8 cellular contexts compared by ENCODE assay signal in genomic region chr15:85702321-85703230, GRCh38.
DNase-seq lines count a peak whose midpoint lies in the region; TF ChIP-seq lines count a peak whose summit lies in the region.

No MANE protein-coding gene starts in this region.

- no peaks in the 10 kb centered on the region for H3K9me3 ChIP-seq in thyroid gland

- TF ChIP-seq POLR2A in thyroid gland (IDR thresholded peaks at IDR 0.05), result no peak

- intact Hi-C loops in activated naive CD4-positive, alpha-beta T cell treated with anti-CD3 and anti-CD28 coated beads for 36 hours (cut with micrococcal nuclease), result loop anchor here (1.0 to 10.0 kb wide), 4 partner anchors 12 to 965 kb away; partner anchors contain the start of gene PDE8A
- intact Hi-C loops in activated CD4-positive, alpha-beta memory T cell treated with anti-CD3 and anti-CD28 coated beads for 36 hours (cut with micrococcal nuclease), result loop anchor here (1.0 to 10.0 kb wide), 7 partner anchors 34 to 942 kb away; partner anchors contain the start of gene PDE8A
- intact Hi-C loops in thyroid gland (cut with DNase I), result no loop called here

- H3K27ac Mint-ChIP-seq in activated naive CD4-positive, alpha-beta T cell treated with anti-CD3 and anti-CD28 coated beads for 36 hours, result peak overlapping the region; percentile 98
- peak overlapping the region; percentile 92 for H3K27ac Mint-ChIP-seq in activated CD4-positive, alpha-beta memory T cell treated with anti-CD3 and anti-CD28 coated beads for 36 hours
- peak overlapping the region; percentile 97 to 100 (median 98) for H3K27ac Mint-ChIP-seq in immature natural killer cell

- no peaks in the 10 kb centered on the region for H3K27me3 ChIP-seq in thyroid gland

- H3K27ac ChIP-seq in thyroid gland, result peak overlapping the region; percentile 97 to 100 (median 98)

- H3K4me1 Mint-ChIP-seq in activated naive CD4-positive, alpha-beta T cell treated with anti-CD3 and anti-CD28 coated beads for 36 hours (ENCODE audit: low read depth), result peaks cover 71% of the 10 kb centered on the region
- H3K4me1 Mint-ChIP-seq in activated CD4-positive, alpha-beta memory T cell treated with anti-CD3 and anti-CD28 coated beads for 36 hours (ENCODE audit: low read depth), result peaks cover 71% of the 10 kb centered on the region
- H3K4me1 Mint-ChIP-seq in immature natural killer cell, result peaks cover 80 to 84% of the 10 kb centered on the region in 2 donors

- H3K4me3 ChIP-seq in thyroid gland (replicated peaks in 1 of 3), result no peak overlapping the region

- peaks cover 54 to 55% of the 10 kb centered on the region in 2 donors for H3K4me1 ChIP-seq in thyroid gland

- DNase-seq in activated naive CD4-positive, alpha-beta T cell treated with anti-CD3 and anti-CD28 coated beads for 36 hours, result peak; percentile 56
- DNase-seq in activated naive CD4-positive, alpha-beta T cell treated with anti-CD3 and anti-CD28 coated beads, Interleukin-2, amount 50 U/mL, for 16 hours, result no peak
- peak; percentile 58 for DNase-seq in activated CD4-positive, alpha-beta memory T cell treated with anti-CD3 and anti-CD28 coated beads for 36 hours
- DNase-seq in immature natural killer cell (peak; percentile 71 to 75 (median 74)), thyroid gland (no peak), T-helper 9 cell (no peak), EL (no peak), germinal center (ENCODE audit: low spot score) (no peak)

- CTCF ChIA-PET in activated naive CD4-positive, alpha-beta T cell treated with anti-CD3 and anti-CD28 coated beads for 36 hours (lab: Charles Lee), result interaction anchor here (3.8 kb wide), 1 partner anchor 11 kb away, joined by 31 read pairs; no protein-coding TSS in a partner anchor
- CTCF ChIA-PET in activated CD4-positive, alpha-beta memory T cell treated with anti-CD3 and anti-CD28 coated beads for 36 hours (lab: Charles Lee), result interaction anchor here (1.0 to 4.2 kb wide), 7 partner anchors 8 to 120 kb away, joined by 3 to 42 read pairs (median 3); no protein-coding TSS in a partner anchor

- POLR2A ChIA-PET in activated CD4-positive, alpha-beta memory T cell treated with anti-CD3 and anti-CD28 coated beads for 36 hours (lab: Charles Lee), result interaction anchor here (0.6 to 6.8 kb wide), 13 partner anchors 8 to 161 kb away, joined by 3 to 133 read pairs (median 3); no protein-coding TSS in a partner anchor

- peaks cover 10% of the 10 kb centered on the region for H3K36me3 Mint-ChIP-seq in activated naive CD4-positive, alpha-beta T cell treated with anti-CD3 and anti-CD28 coated beads for 36 hours (ENCODE audit: low read depth)
- H3K36me3 Mint-ChIP-seq in activated CD4-positive, alpha-beta memory T cell treated with anti-CD3 and anti-CD28 coated beads for 36 hours, result peaks cover 23% of the 10 kb centered on the region
- peaks cover 11 to 23% (median 12%) of the 10 kb centered on the region in 3 donors for H3K36me3 Mint-ChIP-seq in immature natural killer cell

- no peaks in the 10 kb centered on the region for H3K27me3 Mint-ChIP-seq in activated naive CD4-positive, alpha-beta T cell treated with anti-CD3 and anti-CD28 coated beads for 36 hours (ENCODE audit: low read depth)
- H3K27me3 Mint-ChIP-seq in activated CD4-positive, alpha-beta memory T cell treated with anti-CD3 and anti-CD28 coated beads for 36 hours, result no peaks in the 10 kb centered on the region
- peaks cover 8 to 32% (median 8%) of the 10 kb centered on the region in 3 donors for H3K27me3 Mint-ChIP-seq in immature natural killer cell (ENCODE audit: low read depth in 3 of 3)

- H3K36me3 ChIP-seq in thyroid gland, result no peaks in the 10 kb centered on the region

- no peak for TF ChIP-seq CTCF in thyroid gland (IDR thresholded peaks at IDR 0.05)

- H3K9me3 Mint-ChIP-seq in activated naive CD4-positive, alpha-beta T cell treated with anti-CD3 and anti-CD28 coated beads for 36 hours, result no peaks in the 10 kb centered on the region
- no peaks in the 10 kb centered on the region for H3K9me3 Mint-ChIP-seq in activated CD4-positive, alpha-beta memory T cell treated with anti-CD3 and anti-CD28 coated beads for 36 hours
- H3K9me3 Mint-ChIP-seq in immature natural killer cell, result no peaks in the 10 kb centered on the region

- 58 to 82% methylated on average over 7 of the region's 7 CpGs for WGBS in thyroid gland, 2 donors

- peak overlapping the region; percentile 58 for H3K4me3 Mint-ChIP-seq in activated naive CD4-positive, alpha-beta T cell treated with anti-CD3 and anti-CD28 coated beads for 36 hours
- H3K4me3 Mint-ChIP-seq in activated CD4-positive, alpha-beta memory T cell treated with anti-CD3 and anti-CD28 coated beads for 36 hours, result peak overlapping the region; percentile 64
- peak overlapping the region; percentile 79 to 89 (median 82) for H3K4me3 Mint-ChIP-seq in immature natural killer cell

Comparison
In these comparisons a context has a peak if more than half of its experiments do, and no peak if none do; other contexts are left out.
1. DNase-seq: peak in activated naive CD4-positive, alpha-beta T cell treated with anti-CD3 and anti-CD28 coated beads for 36 hours (single experiment), activated CD4-positive, alpha-beta memory T cell treated with anti-CD3 and anti-CD28 coated beads for 36 hours (single experiment) and immature natural killer cell (3 of 3); none in activated naive CD4-positive, alpha-beta T cell treated with anti-CD3 and anti-CD28 coated beads, Interleukin-2, amount 50 U/mL, for 16 hours (single experiment), thyroid gland (0 of 2), T-helper 9 cell (single experiment), EL (single experiment) and germinal center (single experiment).
2. Peak in every context shown above with its lines, with median percentiles within 50 percentile points of each other: H3K27ac Mint-ChIP-seq and H3K4me3 Mint-ChIP-seq.